1 cellular context compared by ENCODE assay signal in genomic region chr7:73758581-73759138, GRCh38.
TF ChIP-seq lines count a peak whose summit lies in the region.

No MANE protein-coding gene starts in this region.

TF ChIP-seq in H1, 55 proteins besides CTCF, POLR2A, EP300 and RAD21:
- TF ChIP-seq ASH2L (IDR thresholded peaks at IDR 0.05; ENCODE audit: low read length) (no peak), BCL11A (IDR thresholded peaks at IDR 0.05; ENCODE audit: low read depth in 2 of 2, low read length in 2 of 2) (no peak), CBX8 (IDR thresholded peaks at IDR 0.05; ENCODE audit: borderline replicate concordance, low read depth, low read length) (no peak), TEAD4 (IDR thresholded peaks at IDR 0.05; ENCODE audit: low read depth, low read length) (no peak), SRF (IDR thresholded peaks at IDR 0.05; ENCODE audit: low read depth, low read length) (no peak), EZH2 (IDR thresholded peaks at IDR 0.05; ENCODE audit: low read depth, low read length, severe bottlenecking) (no peak), CREB1 (IDR thresholded peaks at IDR 0.05) (no peak)
